In the genomic region with DNA sequence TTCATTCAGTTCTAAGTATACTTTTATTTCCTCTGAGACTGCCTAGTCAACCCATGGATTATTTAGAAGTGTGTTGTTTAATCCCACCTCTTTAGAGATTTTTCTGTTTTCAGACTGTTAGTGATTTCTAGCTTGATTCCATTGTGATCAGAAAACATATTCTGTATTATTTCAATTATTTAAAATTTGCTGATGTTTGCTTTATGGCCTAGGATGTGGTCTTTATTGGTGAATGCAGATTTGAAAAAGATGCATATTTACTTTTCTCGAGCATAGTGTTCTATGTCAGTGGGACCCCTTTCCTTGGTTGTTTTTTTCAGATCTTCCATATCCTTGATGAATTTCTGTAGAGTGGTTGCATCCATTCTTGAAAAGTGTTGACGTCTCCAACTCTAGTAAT, we compare ENCODE assay signal across 30 cellular contexts.
"Had no signal": no experiment of that assay in that cellular context is flagged by ENCODE, and none has a peak within 500 bp of the region (broad histone marks: within the 10 kb centered on the region; RNA-seq: fewer than 3 reads in every experiment).

No MANE protein-coding gene starts in this region.

- H3K27me3 ChIP-seq: adrenal gland, body of pancreas, cardiac muscle cell, colonic mucosa, esophagus muscularis mucosa, gastroesophageal sphincter, heart right ventricle had no signal

- H3K4me1 ChIP-seq: body of pancreas, colonic mucosa, esophagus muscularis mucosa, gastroesophageal sphincter had no signal

- ATAC-seq: activated CD4-positive, alpha-beta T cell treated with anti-CD3 and anti-CD28 coated beads for 36 hours; activated CD8-positive, alpha-beta memory T cell treated with anti-CD3 and anti-CD28 coated beads, Interleukin-2, amount 10 ng/mL, durations not matched to agents 7 days and 5 days; activated CD8-positive, alpha-beta T cell treated with anti-CD3 and anti-CD28 coated beads, Interleukin-2, amount 10 ng/mL, durations not matched to agents 7 days and 5 days; activated naive CD8-positive, alpha-beta T cell treated with anti-CD3 and anti-CD28 coated beads, Interleukin-2, amount 50 U/mL, for 24 hours; body of pancreas; gastroesophageal sphincter; heart right ventricle had no signal

- DNase-seq: activated CD4-positive, alpha-beta memory T cell treated with anti-CD3 and anti-CD28 coated beads for 36 hours; activated CD4-positive, alpha-beta T cell treated with anti-CD3 and anti-CD28 coated beads for 36 hours; activated CD4-positive, alpha-beta T cell treated with anti-CD3 and anti-CD28 coated beads, Interleukin-2, amount 10 ng/mL, durations not matched to agents 24 days and 14 days; activated CD4-positive, CD25-positive, alpha-beta regulatory T cell; activated CD4-positive, CD25-positive, alpha-beta regulatory T cell treated with anti-CD3 and anti-CD28 coated beads, Interleukin-2, amount 50 U/mL, for 72 hours; activated CD8-positive, alpha-beta memory T cell treated with anti-CD3 and anti-CD28 coated beads, Interleukin-2, amount 50 U/mL, for 4 hours; activated CD8-positive, alpha-beta T cell treated with anti-CD3 and anti-CD28 coated beads, Interleukin-2, amount 10 ng/mL, durations not matched to agents 7 days and 5 days; activated effector memory CD4-positive, alpha-beta T cell treated with anti-CD3 and anti-CD28 coated beads, Interleukin-2, amount 50 U/mL, for 16 hours; activated naive CD4-positive, alpha-beta T cell treated with anti-CD3 and anti-CD28 coated beads for 36 hours; activated naive CD8-positive, alpha-beta T cell treated with anti-CD3 and anti-CD28 coated beads for 36 hours; activated naive CD8-positive, alpha-beta T cell treated with anti-CD3 and anti-CD28 coated beads, Interleukin-2, amount 50 U/mL, for 24 hours; activated T-cell treated with anti-CD3 and anti-CD28 coated beads, Interleukin-2, amount 50 U/mL, for 1 hour; activated T-cell treated with anti-CD3 and anti-CD28 coated beads, Interleukin-2, amount 50 U/mL, for 48 hours; adrenal gland; amygdala; aorta; body of pancreas; central memory CD4-positive, alpha-beta T cell; cerebellar nuclear complex; colonic mucosa; effector CD8-positive, alpha-beta T cell; erythroblast; foreskin melanocyte; heart right ventricle; T-helper 2 cell had no signal

- H3K27ac ChIP-seq: adrenal gland, body of pancreas, cardiac muscle cell, colonic mucosa, esophagus muscularis mucosa, gastroesophageal sphincter, heart right ventricle had no signal

- H3K4me3 ChIP-seq: adrenal gland, body of pancreas, cardiac muscle cell, colonic mucosa, esophagus muscularis mucosa, gastroesophageal sphincter, heart right ventricle had no signal

- FAIRE-seq: endometrium had no signal

- H3K9me3 ChIP-seq: adrenal gland, body of pancreas, colonic mucosa, esophagus muscularis mucosa, gastroesophageal sphincter had no signal

- H3K36me3 ChIP-seq: adrenal gland, cardiac muscle cell, colonic mucosa, esophagus muscularis mucosa, gastroesophageal sphincter, heart right ventricle had no signal
